In genomic region chr1:71861022-71861421, GRCh38 we compare ENCODE assay signal across 18 cellular contexts.
DNase-seq lines count a peak whose midpoint lies in the region; ATAC-seq and TF ChIP-seq lines count a peak whose summit lies in the region.
"Had no signal": no experiment of that assay in that cellular context is flagged by ENCODE, and none has a peak within 500 bp of the region (broad histone marks: within the 10 kb centered on the region; RNA-seq: fewer than 3 reads in every experiment).

No MANE protein-coding gene starts in this region.

- H3K27ac Mint-ChIP-seq in MCF 10A (ENCODE audit: low read depth, unreplicated experiment), result no peak overlapping the region
- H3K27ac Mint-ChIP-seq in CD8-positive, alpha-beta memory T cell, result no peak overlapping the region
- H3K27ac Mint-ChIP-seq in activated naive CD4-positive, alpha-beta T cell treated with anti-CD3 and anti-CD28 coated beads for 36 hours, result no peak overlapping the region
- H3K27ac Mint-ChIP-seq: stimulated activated effector memory CD8-positive, alpha-beta T cell treated with anti-CD3 and anti-CD28 coated beads, Interleukin-12 subunit alpha, Interleukin-12 subunit beta, amount 100 ng/mL, for 72 hours had no signal

- H3K4me3 ChIP-seq in breast epithelium, result no peak overlapping the region
- H3K4me3 ChIP-seq in CD8-positive, alpha-beta memory T cell (ENCODE audit: low read length), result no peak overlapping the region
- no peak overlapping the region for H3K4me3 ChIP-seq in Peyer's patch
- H3K4me3 ChIP-seq: prostate gland, SJSA1 had no signal

- CTCF ChIA-PET in MCF 10A (lab: Yijun Ruan, JAX), result interaction anchor here (0.6 kb wide), 1 partner anchor 123 kb away, joined by 3 read pairs; no protein-coding TSS in a partner anchor
- CTCF ChIA-PET in CD8-positive, alpha-beta memory T cell (lab: Charles Lee), result no interaction called here
- CTCF ChIA-PET in activated naive CD4-positive, alpha-beta T cell treated with anti-CD3 and anti-CD28 coated beads for 36 hours (lab: Charles Lee), result no interaction called here

- H3K27ac ChIP-seq in breast epithelium (no peak overlapping the region), Peyer's patch (no peak overlapping the region)
- no peak overlapping the region for H3K27ac ChIP-seq in CD8-positive, alpha-beta memory T cell (ENCODE audit: low read depth, low read length)
- H3K27ac ChIP-seq: brain microvascular endothelial cell, prostate gland, SJSA1, VCaP had no signal

- H3K9me3 ChIP-seq in breast epithelium (no peaks in the 10 kb centered on the region), Peyer's patch (no peaks in the 10 kb centered on the region)
- no peaks in the 10 kb centered on the region for H3K9me3 ChIP-seq in CD8-positive, alpha-beta memory T cell (ENCODE audit: low read length)
- H3K9me3 ChIP-seq: prostate gland, SJSA1 had no signal

- H3K4me3 Mint-ChIP-seq in MCF 10A (ENCODE audit: unreplicated experiment), result no peak overlapping the region
- no peak overlapping the region for H3K4me3 Mint-ChIP-seq in CD8-positive, alpha-beta memory T cell
- no peak overlapping the region for H3K4me3 Mint-ChIP-seq in activated naive CD4-positive, alpha-beta T cell treated with anti-CD3 and anti-CD28 coated beads for 36 hours
- H3K4me3 Mint-ChIP-seq: stimulated activated effector memory CD8-positive, alpha-beta T cell treated with anti-CD3 and anti-CD28 coated beads, Interleukin-12 subunit alpha, Interleukin-12 subunit beta, amount 100 ng/mL, for 72 hours had no signal

- no peaks in the 10 kb centered on the region for H3K36me3 ChIP-seq in breast epithelium
- H3K36me3 ChIP-seq in CD8-positive, alpha-beta memory T cell (ENCODE audit: insufficient read depth, low read length), result no peaks in the 10 kb centered on the region
- H3K36me3 ChIP-seq in Peyer's patch, result no peaks in the 10 kb centered on the region
- H3K36me3 ChIP-seq: brain microvascular endothelial cell, prostate gland, SJSA1 had no signal

- intact Hi-C loops in MCF 10A (cut with micrococcal nuclease), result no loop called here
- intact Hi-C loops in breast epithelium (cut with DNase I; ENCODE audit: low total_unique reads), result no loop called here
- intact Hi-C loops in activated naive CD4-positive, alpha-beta T cell treated with anti-CD3 and anti-CD28 coated beads for 36 hours (cut with micrococcal nuclease), result no loop called here

- TF ChIP-seq CTCF in MCF 10A (IDR thresholded peaks at IDR 0.05; ENCODE audit: unreplicated experiment) (no peak), breast epithelium (IDR thresholded peaks at IDR 0.05) (no peak), Peyer's patch (IDR thresholded peaks at IDR 0.05) (no peak)

- no TSS peak for BruUV-seq in MCF 10A (replicated peaks; lab: Mats Ljungman, UMichigan)

- H3K9me3 Mint-ChIP-seq in MCF 10A (ENCODE audit: unreplicated experiment), result no peaks in the 10 kb centered on the region
- H3K9me3 Mint-ChIP-seq in CD8-positive, alpha-beta memory T cell, result peaks cover 3 to 24% (median 9%) of the 10 kb centered on the region in 5 donors
- H3K9me3 Mint-ChIP-seq in activated naive CD4-positive, alpha-beta T cell treated with anti-CD3 and anti-CD28 coated beads for 36 hours, result peaks cover 8% of the 10 kb centered on the region

- ATAC-seq in GM19452 (IDR thresholded peaks at IDR 0.05; ENCODE audit: unreplicated experiment), result no peak
- ATAC-seq: stimulated activated effector memory CD8-positive, alpha-beta T cell treated with anti-CD3 and anti-CD28 coated beads, Interleukin-12 subunit alpha, Interleukin-12 subunit beta, amount 100 ng/mL, for 72 hours had no signal

- TF ChIP-seq POLR2A in breast epithelium (IDR thresholded peaks at IDR 0.05) (no peak), Peyer's patch (IDR thresholded peaks at IDR 0.05) (no peak)

- H3K27me3 ChIP-seq in breast epithelium (no peaks in the 10 kb centered on the region), Peyer's patch (no peaks in the 10 kb centered on the region)
- H3K27me3 ChIP-seq in CD8-positive, alpha-beta memory T cell (ENCODE audit: insufficient read depth, low read length, poor library complexity, severe bottlenecking), result no peaks in the 10 kb centered on the region
- H3K27me3 ChIP-seq: brain microvascular endothelial cell, SJSA1 had no signal

- POLR2A ChIA-PET in MCF 10A (lab: Yijun Ruan, JAX), result interaction anchor here (0.6 to 1.2 kb wide), 2 partner anchors 24 to 65 kb away, joined by 3 to 4 read pairs; no protein-coding TSS in a partner anchor
- POLR2A ChIA-PET in CD8-positive, alpha-beta memory T cell (lab: Charles Lee), result no interaction called here

- H3K4me1 ChIP-seq in breast epithelium (no peaks in the 10 kb centered on the region), Peyer's patch (no peaks in the 10 kb centered on the region)
- no peaks in the 10 kb centered on the region for H3K4me1 ChIP-seq in CD8-positive, alpha-beta memory T cell (ENCODE audit: insufficient read depth, low read length)
- H3K4me1 ChIP-seq: prostate gland, SJSA1 had no signal

- peaks cover 13% of the 10 kb centered on the region for H3K4me1 Mint-ChIP-seq in MCF 10A (ENCODE audit: insufficient read depth, unreplicated experiment)
- H3K4me1 Mint-ChIP-seq in CD8-positive, alpha-beta memory T cell, result no peaks in the 10 kb centered on the region
- H3K4me1 Mint-ChIP-seq in activated naive CD4-positive, alpha-beta T cell treated with anti-CD3 and anti-CD28 coated beads for 36 hours (ENCODE audit: low read depth), result no peaks in the 10 kb centered on the region
- H3K4me1 Mint-ChIP-seq: stimulated activated effector memory CD8-positive, alpha-beta T cell treated with anti-CD3 and anti-CD28 coated beads, Interleukin-12 subunit alpha, Interleukin-12 subunit beta, amount 100 ng/mL, for 72 hours had no signal

- H3K36me3 Mint-ChIP-seq in MCF 10A (ENCODE audit: insufficient read depth, unreplicated experiment), result no peaks in the 10 kb centered on the region
- H3K36me3 Mint-ChIP-seq in CD8-positive, alpha-beta memory T cell, result no peaks in the 10 kb centered on the region
- H3K36me3 Mint-ChIP-seq in activated naive CD4-positive, alpha-beta T cell treated with anti-CD3 and anti-CD28 coated beads for 36 hours (ENCODE audit: low read depth), result no peaks in the 10 kb centered on the region
- H3K36me3 Mint-ChIP-seq: stimulated activated effector memory CD8-positive, alpha-beta T cell treated with anti-CD3 and anti-CD28 coated beads, Interleukin-12 subunit alpha, Interleukin-12 subunit beta, amount 100 ng/mL, for 72 hours had no signal

- no peaks in the 10 kb centered on the region for H3K27me3 Mint-ChIP-seq in MCF 10A (ENCODE audit: insufficient read depth, unreplicated experiment)
- no peaks in the 10 kb centered on the region for H3K27me3 Mint-ChIP-seq in CD8-positive, alpha-beta memory T cell
- H3K27me3 Mint-ChIP-seq in activated naive CD4-positive, alpha-beta T cell treated with anti-CD3 and anti-CD28 coated beads for 36 hours (ENCODE audit: low read depth), result no peaks in the 10 kb centered on the region

- DNase-seq in MCF 10A (ENCODE audit: unreplicated experiment), result peak; percentile 68
- DNase-seq in breast epithelium (ENCODE audit: low spot score in 2 of 2), result no peak
- DNase-seq in OCI-M1 (lab: John Stamatoyannopoulos, UW), result peak; percentile 58
- DNase-seq in fibroblast of peridontal ligament (ENCODE audit: extremely low read depth), result peak; percentile 69
- DNase-seq in CD8-positive, alpha-beta memory T cell, result no peak
- DNase-seq in Peyer's patch, result no peak
- DNase-seq in activated naive CD4-positive, alpha-beta T cell treated with anti-CD3 and anti-CD28 coated beads for 36 hours, result no peak
- DNase-seq: activated T-cell treated with anti-CD3 and anti-CD28 coated beads for 4 hours; brain microvascular endothelial cell; C1 segment of cervical spinal cord; NCI-H1092 treated with DMSO at 0.1 percent for 48 hours; NCI-H524; stimulated activated CD4-positive, alpha-beta T cell treated with anti-CD3 and anti-CD28 coated beads, Interleukin-2, amount 100 ng/mL, for 24 hours had no signal

Comparison
In these comparisons a context has a peak if more than half of its experiments do, and no peak if none do; other contexts are left out.
1. DNase-seq: peak in MCF 10A (single experiment), OCI-M1 (single experiment) and fibroblast of peridontal ligament (single experiment); none in breast epithelium (0 of 2), CD8-positive, alpha-beta memory T cell (0 of 5), Peyer's patch (0 of 3) and activated naive CD4-positive, alpha-beta T cell treated with anti-CD3 and anti-CD28 coated beads for 36 hours (single experiment).